12 cellular contexts compared by ENCODE assay signal in the genomic region with DNA sequence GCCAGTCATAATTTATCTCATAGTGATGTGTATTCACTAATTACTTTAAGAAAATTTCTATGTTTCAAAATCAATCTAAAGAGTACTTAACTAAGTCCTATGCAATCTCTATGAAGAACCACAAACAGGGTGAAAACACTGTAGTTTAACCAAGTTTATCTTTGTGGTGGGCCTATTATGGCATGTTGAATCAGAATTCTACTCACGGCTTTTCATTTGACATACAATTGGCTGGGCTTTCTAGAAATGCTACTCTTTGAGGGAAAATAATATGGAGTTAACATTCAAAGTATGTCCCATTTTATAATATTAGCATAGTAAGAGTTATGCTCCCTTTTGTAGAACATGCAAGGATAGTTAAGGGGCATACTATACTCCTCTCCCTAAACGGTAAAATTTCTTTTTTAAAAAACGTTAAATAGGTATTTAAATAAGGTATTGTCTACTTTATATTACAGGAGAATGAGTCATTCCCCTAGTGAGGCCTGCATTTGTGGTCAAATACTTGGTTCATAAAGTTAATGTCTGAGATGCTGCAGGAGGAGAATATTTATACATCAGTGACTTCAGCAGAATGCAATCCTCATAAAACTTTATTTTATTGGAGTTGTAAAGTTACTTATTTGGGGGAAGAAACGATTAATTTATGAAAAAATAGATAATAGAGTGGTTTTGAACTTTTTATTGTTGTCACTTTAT. TPM values are rescaled to one million over a fixed set of nuclear protein-coding genes. Genes with fewer than 3 reads are reported as not detected.
DNase-seq lines count a peak whose midpoint lies in the region; ATAC-seq and TF ChIP-seq lines count a peak whose summit lies in the region.
"Had no signal": no experiment of that assay in that cellular context is flagged by ENCODE, and none has a peak within 500 bp of the region (broad histone marks: within the 10 kb centered on the region; RNA-seq: fewer than 3 reads in every experiment).

No MANE protein-coding gene starts in this region.

- H3K36me3 Mint-ChIP-seq in type B pancreatic cell = peaks cover 4% of the 10 kb centered on the region
- H3K36me3 Mint-ChIP-seq in activated T-helper 17 cell treated with anti-CD3 and anti-CD28 coated beads, Interleukin-2, amount 50 U/mL, for 72 hours (ENCODE audit: low read depth) = no peaks in the 10 kb centered on the region
- H3K36me3 Mint-ChIP-seq: activated naive CD8-positive, alpha-beta T cell treated with anti-CD3 and anti-CD28 coated beads for 36 hours had no signal

- no peak for ATAC-seq in activated T-helper 17 cell treated with anti-CD3 and anti-CD28 coated beads, Interleukin-2, amount 50 U/mL, for 72 hours (replicated peaks)
- ATAC-seq in HG03342 (IDR thresholded peaks at IDR 0.05; ENCODE audit: unreplicated experiment) = no peak
- ATAC-seq: T-helper 17 cell had no signal

- DNase-seq in HCEC 1CT (peak; percentile 71), adipocyte (ENCODE audit: low read depth) (peak; percentile 39), glomerular visceral epithelial cell (ENCODE audit: extremely low spot score) (peak; percentile 61), type B pancreatic cell (ENCODE audit: extremely low spot score, unreplicated experiment) (no peak)
- DNase-seq in activated CD4-positive, alpha-beta T cell treated with anti-CD3 and anti-CD28 coated beads for 4 hours = no peak
- DNase-seq: activated CD8-positive, alpha-beta memory T cell treated with anti-CD3 and anti-CD28 coated beads for 24 hours; activated naive CD8-positive, alpha-beta T cell treated with anti-CD3 and anti-CD28 coated beads for 36 hours; substantia nigra; T-helper 17 cell had no signal

- H3K4me3 ChIP-seq in adipocyte (ENCODE audit: low read length) = peak overlapping the region; percentile 89

- H3K9me3 ChIP-seq in adipocyte (ENCODE audit: control insufficient read depth, low read length) = peaks cover 12% of the 10 kb centered on the region

- H3K36me3 ChIP-seq in adipocyte (ENCODE audit: control insufficient read depth, insufficient read depth, low read length, severe bottlenecking) = no peaks in the 10 kb centered on the region

- H3K4me1 Mint-ChIP-seq in type B pancreatic cell (ENCODE audit: unreplicated experiment) = no peaks in the 10 kb centered on the region
- no peaks in the 10 kb centered on the region for H3K4me1 Mint-ChIP-seq in activated T-helper 17 cell treated with anti-CD3 and anti-CD28 coated beads, Interleukin-2, amount 50 U/mL, for 72 hours

- H3K9me3 Mint-ChIP-seq in type B pancreatic cell = no peaks in the 10 kb centered on the region
- H3K9me3 Mint-ChIP-seq in activated T-helper 17 cell treated with anti-CD3 and anti-CD28 coated beads, Interleukin-2, amount 50 U/mL, for 72 hours = peaks cover 17% of the 10 kb centered on the region

- H3K27me3 Mint-ChIP-seq in type B pancreatic cell = peaks cover 64% of the 10 kb centered on the region
- peaks cover 69% of the 10 kb centered on the region for H3K27me3 Mint-ChIP-seq in activated T-helper 17 cell treated with anti-CD3 and anti-CD28 coated beads, Interleukin-2, amount 50 U/mL, for 72 hours

- H3K4me3 Mint-ChIP-seq in type B pancreatic cell = peak overlapping the region; percentile 85
- H3K4me3 Mint-ChIP-seq in activated T-helper 17 cell treated with anti-CD3 and anti-CD28 coated beads, Interleukin-2, amount 50 U/mL, for 72 hours = no peak overlapping the region
- H3K4me3 Mint-ChIP-seq: activated naive CD8-positive, alpha-beta T cell treated with anti-CD3 and anti-CD28 coated beads for 36 hours had no signal

- TF ChIP-seq CTCF in type B pancreatic cell (conservative IDR thresholded peaks at IDR 0.05) = no peak

- no peak overlapping the region for H3K9ac ChIP-seq in adipocyte (ENCODE audit: low read length)

- H3K4me1 ChIP-seq in adipocyte (ENCODE audit: control insufficient read depth, insufficient read depth, low read length) = peaks cover 12% of the 10 kb centered on the region

- no peaks in the 10 kb centered on the region for H3K27me3 ChIP-seq in adipocyte (replicated peaks; ENCODE audit: control insufficient read depth, insufficient read depth, low read length)

- H3K27ac Mint-ChIP-seq in type B pancreatic cell = no peak overlapping the region
- H3K27ac Mint-ChIP-seq in activated T-helper 17 cell treated with anti-CD3 and anti-CD28 coated beads, Interleukin-2, amount 50 U/mL, for 72 hours = no peak overlapping the region
- H3K27ac Mint-ChIP-seq: activated naive CD8-positive, alpha-beta T cell treated with anti-CD3 and anti-CD28 coated beads for 36 hours; memory B cell; T-helper 17 cell had no signal

RNA-seq across cellular contexts. Expression of a gene that starts 1.8 kb away (rescaled TPM):
- total RNA-seq in type B pancreatic cell (ENCODE audit: low replicate concordance) = 3.7 and 22.0 TPM in 2 replicates
- not detected for total RNA-seq in activated T-helper 17 cell treated with anti-CD3 and anti-CD28 coated beads, Interleukin-2, amount 50 U/mL, for 72 hours
- total RNA-seq: activated naive CD8-positive, alpha-beta T cell treated with anti-CD3 and anti-CD28 coated beads for 36 hours; T-helper 17 cell had no signal

Comparison
In these comparisons a context has a peak if more than half of its experiments do, and no peak if none do; other contexts are left out.
1. DNase-seq: peak in HCEC 1CT (single experiment), adipocyte (single experiment) and glomerular visceral epithelial cell (single experiment); none in type B pancreatic cell (single experiment) and activated CD4-positive, alpha-beta T cell treated with anti-CD3 and anti-CD28 coated beads for 4 hours (0 of 2).